Comparison of ENCODE assay signal across 8 cellular contexts in the genomic region with DNA sequence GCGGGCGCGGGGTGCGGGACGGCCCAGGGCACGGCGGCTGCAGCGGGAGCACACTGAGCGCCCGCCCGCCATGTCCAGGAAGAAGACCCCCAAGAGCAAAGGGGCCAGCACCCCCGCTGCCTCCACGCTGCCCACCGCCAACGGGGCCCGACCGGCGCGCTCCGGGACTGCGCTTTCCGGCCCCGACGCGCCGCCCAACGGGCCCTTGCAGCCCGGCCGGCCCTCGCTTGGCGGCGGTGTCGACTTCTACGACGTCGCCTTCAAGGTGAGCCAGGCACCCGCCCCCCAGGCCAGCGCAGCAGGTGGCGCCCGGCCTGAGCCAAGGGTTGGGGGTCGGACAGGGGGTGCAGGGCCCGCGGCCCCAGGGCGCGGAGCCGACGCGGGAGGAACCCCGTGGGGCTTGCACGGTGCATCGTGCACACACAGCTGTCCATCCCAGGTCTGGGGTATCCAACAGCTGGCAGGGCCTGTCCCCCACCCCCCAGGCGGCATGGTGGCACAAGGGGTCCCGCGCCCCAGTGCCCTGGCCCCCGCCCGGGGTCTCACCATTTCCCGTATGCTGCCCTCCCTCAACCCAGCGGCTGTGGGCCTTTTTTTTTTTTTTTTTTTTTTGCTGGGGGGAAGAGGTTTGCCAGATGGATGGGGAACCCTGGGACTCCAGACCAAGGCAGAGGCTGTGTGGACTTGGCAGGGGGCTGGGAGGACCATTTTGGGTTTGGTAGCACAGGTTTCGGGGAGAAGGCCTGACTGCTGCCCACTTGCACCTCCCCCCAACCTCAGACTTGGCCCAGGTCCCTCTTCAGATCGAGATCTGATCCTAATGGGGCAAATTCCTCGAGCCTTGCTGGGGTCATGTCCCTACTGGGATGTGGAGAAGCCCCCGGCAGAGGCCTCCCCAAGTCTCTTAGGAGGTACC. TPM values are rescaled to one million over a fixed set of nuclear protein-coding genes. Genes with fewer than 3 reads are reported as not detected.
DNase-seq lines count a peak whose midpoint lies in the region; ATAC-seq and TF ChIP-seq lines count a peak whose summit lies in the region.

No MANE protein-coding gene starts in this region.

- no peaks in the 10 kb centered on the region for H3K27me3 Mint-ChIP-seq in T-helper 1 cell treated with Interleukin-12 subunit alpha and Interleukin-12 subunit beta and Interleukin-4 antibody, amounts not matched to agents 30 μg/mL and 1 μg/mL, for 36 hours (ENCODE audit: low read depth)

- ATAC-seq in HG03175 (IDR thresholded peaks at IDR 0.05; ENCODE audit: unreplicated experiment) = no peak

- H3K4me1 ChIP-seq in esophagus squamous epithelium = peaks cover 60 to 67% (median 63%) of the 10 kb centered on the region in 3 donors

- peaks cover 0 to 25% (median 6%) of the 10 kb centered on the region in 3 donors for H3K36me3 ChIP-seq in esophagus squamous epithelium

- peak in 3 of 6 experiments; percentile 8 to 29 (median 12) for TF ChIP-seq CTCF in esophagus squamous epithelium (IDR thresholded peaks at IDR 0.05)

- peak overlapping the region in 3 of 4 donors; percentile 31 to 87 (median 79) for H3K27ac ChIP-seq in esophagus squamous epithelium

- H3K4me3 Mint-ChIP-seq in T-helper 1 cell treated with Interleukin-12 subunit alpha and Interleukin-12 subunit beta and Interleukin-4 antibody, amounts not matched to agents 30 μg/mL and 1 μg/mL, for 36 hours = peak overlapping the region; percentile 46

- H3K27me3 ChIP-seq in esophagus squamous epithelium = no peaks in the 10 kb centered on the region

- intact Hi-C loops in esophagus squamous epithelium (cut with DNase I) = no loop called here

- H3K36me3 Mint-ChIP-seq in T-helper 1 cell treated with Interleukin-12 subunit alpha and Interleukin-12 subunit beta and Interleukin-4 antibody, amounts not matched to agents 30 μg/mL and 1 μg/mL, for 36 hours (ENCODE audit: low read depth) = peaks cover 12% of the 10 kb centered on the region

- H3K4me3 ChIP-seq in esophagus squamous epithelium = peak overlapping the region; percentile 24 to 69 (median 44)
- H3K4me3 ChIP-seq in skeletal muscle cell (ENCODE audit: low read depth, low read length) = peak overlapping the region; percentile 48

- DNase-seq in stimulated activated CD4-positive, alpha-beta T cell treated with anti-CD3 and anti-CD28 coated beads, Interleukin-12 subunit alpha, Interleukin-12 subunit beta, amount 100 ng/mL, for 4 hours = peak; percentile 20
- no peak for DNase-seq in stimulated activated CD4-positive, alpha-beta T cell treated with anti-CD3 and anti-CD28 coated beads, Interleukin-1b, Interleukin-23, amount 100 ng/mL, for 48 hours
- no peak for DNase-seq in esophagus squamous epithelium (lab: John Stamatoyannopoulos, UW)
- no peak for DNase-seq in skeletal muscle cell (ENCODE audit: low read depth)
- DNase-seq in occipital lobe (lab: John Stamatoyannopoulos, UW) = no peak
- no peak for DNase-seq in NCI-H524 treated with DMSO at 0.1 percent for 48 hours (lab: John Stamatoyannopoulos, UW)

- H3K9me3 ChIP-seq in esophagus squamous epithelium = no peaks in the 10 kb centered on the region

- peaks cover 4% of the 10 kb centered on the region for H3K4me1 Mint-ChIP-seq in T-helper 1 cell treated with Interleukin-12 subunit alpha and Interleukin-12 subunit beta and Interleukin-4 antibody, amounts not matched to agents 30 μg/mL and 1 μg/mL, for 36 hours (ENCODE audit: low read depth)

- H3K27ac Mint-ChIP-seq in T-helper 1 cell treated with Interleukin-12 subunit alpha and Interleukin-12 subunit beta and Interleukin-4 antibody, amounts not matched to agents 30 μg/mL and 1 μg/mL, for 36 hours = no peak overlapping the region

- WGBS in esophagus squamous epithelium, 2 donors = 2 to 40% methylated on average over 1 to 20 of the region's 62 CpGs

- H3K9me3 Mint-ChIP-seq in T-helper 1 cell treated with Interleukin-12 subunit alpha and Interleukin-12 subunit beta and Interleukin-4 antibody, amounts not matched to agents 30 μg/mL and 1 μg/mL, for 36 hours = no peaks in the 10 kb centered on the region

- no peak for TF ChIP-seq POLR2A in esophagus squamous epithelium (IDR thresholded peaks at IDR 0.05)

RNA-seq across cellular contexts. Expression of gene RAB26, which starts 0.5 kb away (rescaled TPM):
- total RNA-seq in esophagus squamous epithelium = 1 to 10 TPM in 2 of 4 donors, under 1 TPM in 2; 0.26 to 4.2 (median 0.99) TPM
- total RNA-seq in occipital lobe = 5.8 TPM

RNA-seq across cellular contexts. Expression of gene TRAF7, which starts 6.6 kb away (rescaled TPM):
- total RNA-seq in esophagus squamous epithelium = 10 to 100 TPM; 46.9 to 79.6 (median 73.2) TPM
- total RNA-seq in occipital lobe = 35.6 TPM

RNA-seq across cellular contexts. Expression of gene PKD1, which starts 13.3 kb away (rescaled TPM):
- total RNA-seq in esophagus squamous epithelium (100 to 1,000 TPM in 1 of 4 donors, 10 to 100 TPM in 3; 34.1 to 123 (median 64.1) TPM), occipital lobe (70.3 TPM)

RNA-seq across cellular contexts. Expression of gene CASKIN1, which starts 47.4 kb away (rescaled TPM):
- total RNA-seq in esophagus squamous epithelium (under 1 TPM in 2 of 4 donors, not detected in 2; 0.04 to 0.38 TPM), occipital lobe (23.6 TPM)

RNA-seq across cellular contexts. Expression of gene MLST8, which starts 56.3 kb away (rescaled TPM):
- total RNA-seq in esophagus squamous epithelium (10 to 100 TPM; 33.1 to 48.8 (median 42.8) TPM), occipital lobe (10.5 TPM)
